In the genomic region with DNA sequence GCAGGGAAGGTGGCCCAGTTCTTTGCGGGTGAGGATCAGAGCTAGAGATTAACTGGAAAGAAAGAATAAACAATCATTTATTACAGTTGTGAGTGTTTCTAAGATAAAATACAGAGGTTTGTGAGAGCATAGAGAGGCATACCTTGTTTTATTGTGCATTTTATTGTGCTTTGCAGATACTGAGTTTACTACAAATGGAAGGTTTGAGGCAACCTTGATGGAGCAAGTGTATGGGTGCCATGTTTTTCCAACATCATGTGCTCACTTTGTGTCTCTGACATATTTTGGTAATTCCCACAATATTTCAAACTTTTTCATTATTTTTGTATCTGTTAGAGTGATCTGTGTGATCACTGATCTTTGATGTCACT, we compare ENCODE assay signal across 1 cellular context.
TF ChIP-seq lines count a peak whose summit lies in the region.

No MANE protein-coding gene starts in this region.

TF ChIP-seq in GM23338, 12 proteins besides CTCF, POLR2A, EP300 and RAD21 (continued from another document):
- TF ChIP-seq, protein P1, sequence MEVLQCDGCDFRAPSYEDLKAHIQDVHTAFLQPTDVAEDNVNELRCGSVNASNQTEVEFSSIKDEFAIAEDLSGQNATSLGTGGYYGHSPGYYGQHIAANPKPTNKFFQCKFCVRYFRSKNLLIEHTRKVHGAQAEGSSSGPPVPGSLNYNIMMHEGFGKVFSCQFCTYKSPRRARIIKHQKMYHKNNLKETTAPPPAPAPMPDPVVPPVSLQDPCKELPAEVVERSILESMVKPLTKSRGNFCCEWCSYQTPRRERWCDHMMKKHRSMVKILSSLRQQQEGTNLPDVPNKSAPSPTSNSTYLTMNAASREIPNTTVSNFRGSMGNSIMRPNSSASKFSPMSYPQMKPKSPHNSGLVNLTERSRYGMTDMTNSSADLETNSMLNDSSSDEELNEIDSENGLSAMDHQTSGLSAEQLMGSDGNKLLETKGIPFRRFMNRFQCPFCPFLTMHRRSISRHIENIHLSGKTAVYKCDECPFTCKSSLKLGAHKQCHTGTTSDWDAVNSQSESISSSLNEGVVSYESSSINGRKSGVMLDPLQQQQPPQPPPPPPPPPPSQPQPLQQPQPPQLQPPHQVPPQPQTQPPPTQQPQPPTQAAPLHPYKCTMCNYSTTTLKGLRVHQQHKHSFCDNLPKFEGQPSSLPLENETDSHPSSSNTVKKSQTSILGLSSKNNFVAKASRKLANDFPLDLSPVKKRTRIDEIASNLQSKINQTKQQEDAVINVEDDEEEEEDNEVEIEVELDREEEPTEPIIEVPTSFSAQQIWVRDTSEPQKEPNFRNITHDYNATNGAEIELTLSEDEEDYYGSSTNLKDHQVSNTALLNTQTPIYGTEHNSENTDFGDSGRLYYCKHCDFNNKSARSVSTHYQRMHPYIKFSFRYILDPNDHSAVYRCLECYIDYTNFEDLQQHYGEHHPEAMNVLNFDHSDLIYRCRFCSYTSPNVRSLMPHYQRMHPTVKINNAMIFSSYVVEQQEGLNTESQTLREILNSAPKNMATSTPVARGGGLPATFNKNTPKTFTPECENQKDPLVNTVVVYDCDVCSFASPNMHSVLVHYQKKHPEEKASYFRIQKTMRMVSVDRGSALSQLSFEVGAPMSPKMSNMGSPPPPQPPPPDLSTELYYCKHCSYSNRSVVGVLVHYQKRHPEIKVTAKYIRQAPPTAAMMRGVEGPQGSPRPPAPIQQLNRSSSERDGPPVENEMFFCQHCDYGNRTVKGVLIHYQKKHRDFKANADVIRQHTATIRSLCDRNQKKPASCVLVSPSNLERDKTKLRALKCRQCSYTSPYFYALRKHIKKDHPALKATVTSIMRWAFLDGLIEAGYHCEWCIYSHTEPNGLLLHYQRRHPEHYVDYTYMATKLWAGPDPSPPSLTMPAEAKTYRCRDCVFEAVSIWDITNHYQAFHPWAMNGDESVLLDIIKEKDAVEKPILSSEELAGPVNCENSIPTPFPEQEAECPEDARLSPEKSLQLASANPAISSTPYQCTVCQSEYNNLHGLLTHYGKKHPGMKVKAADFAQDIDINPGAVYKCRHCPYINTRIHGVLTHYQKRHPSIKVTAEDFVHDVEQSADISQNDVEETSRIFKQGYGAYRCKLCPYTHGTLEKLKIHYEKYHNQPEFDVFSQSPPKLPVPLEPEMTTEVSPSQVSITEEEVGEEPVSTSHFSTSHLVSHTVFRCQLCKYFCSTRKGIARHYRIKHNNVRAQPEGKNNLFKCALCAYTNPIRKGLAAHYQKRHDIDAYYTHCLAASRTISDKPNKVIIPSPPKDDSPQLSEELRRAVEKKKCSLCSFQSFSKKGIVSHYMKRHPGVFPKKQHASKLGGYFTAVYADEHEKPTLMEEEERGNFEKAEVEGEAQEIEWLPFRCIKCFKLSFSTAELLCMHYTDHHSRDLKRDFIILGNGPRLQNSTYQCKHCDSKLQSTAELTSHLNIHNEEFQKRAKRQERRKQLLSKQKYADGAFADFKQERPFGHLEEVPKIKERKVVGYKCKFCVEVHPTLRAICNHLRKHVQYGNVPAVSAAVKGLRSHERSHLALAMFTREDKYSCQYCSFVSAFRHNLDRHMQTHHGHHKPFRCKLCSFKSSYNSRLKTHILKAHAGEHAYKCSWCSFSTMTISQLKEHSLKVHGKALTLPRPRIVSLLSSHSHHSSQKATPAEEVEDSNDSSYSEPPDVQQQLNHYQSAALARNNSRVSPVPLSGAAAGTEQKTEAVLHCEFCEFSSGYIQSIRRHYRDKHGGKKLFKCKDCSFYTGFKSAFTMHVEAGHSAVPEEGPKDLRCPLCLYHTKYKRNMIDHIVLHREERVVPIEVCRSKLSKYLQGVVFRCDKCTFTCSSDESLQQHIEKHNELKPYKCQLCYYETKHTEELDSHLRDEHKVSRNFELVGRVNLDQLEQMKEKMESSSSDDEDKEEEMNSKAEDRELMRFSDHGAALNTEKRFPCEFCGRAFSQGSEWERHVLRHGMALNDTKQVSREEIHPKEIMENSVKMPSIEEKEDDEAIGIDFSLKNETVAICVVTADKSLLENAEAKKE (CRISPR knock-in tag; IDR thresholded peaks at IDR 0.05): no peak
- no peak for TF ChIP-seq POLR2AphosphoS5 (IDR thresholded peaks at IDR 0.05; ENCODE audit: low read depth)
